In the genomic region with DNA sequence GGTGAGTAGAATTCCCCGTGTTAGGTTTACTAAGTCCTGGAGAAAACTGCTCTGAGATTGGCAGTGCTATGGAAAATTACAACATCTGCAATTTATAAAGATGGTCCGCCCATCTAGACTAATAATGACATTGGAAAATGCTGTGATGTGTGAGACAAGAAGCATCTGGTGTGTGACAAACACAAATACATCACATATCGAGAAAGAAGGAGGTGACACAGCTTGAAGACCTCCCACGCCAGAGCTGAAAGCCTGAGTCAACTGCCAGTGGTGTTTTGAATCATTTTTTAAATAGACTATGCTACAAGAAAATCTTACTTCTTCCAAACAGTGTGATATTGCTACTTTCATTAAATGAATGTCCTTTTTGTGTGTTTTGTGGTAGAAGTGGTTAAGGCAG, we compare ENCODE assay signal across 1 cellular context.
TF ChIP-seq lines count a peak whose summit lies in the region.

No MANE protein-coding gene starts in this region.

TF ChIP-seq in GM12878, 131 proteins besides CTCF, POLR2A, EP300 and RAD21:
- TF ChIP-seq PKNOX1 (IDR thresholded peaks at IDR 0.05) (0 out of 2 replicates have a peak, but pooled peaks have one; percentile 9), BMI1 (IDR thresholded peaks at IDR 0.05; ENCODE audit: borderline replicate concordance) (no peak), CBFB (IDR thresholded peaks at IDR 0.05; ENCODE audit: low read depth) (0 out of 2 replicates have a peak, but pooled peaks have one; percentile 25), JUNB (IDR thresholded peaks at IDR 0.05) (peak; percentile 80), RUNX3 (IDR thresholded peaks at IDR 0.05; ENCODE audit: low read length) (peak; percentile 64), CREB1 (IDR thresholded peaks at IDR 0.05; ENCODE audit: low read depth) (peak; percentile 57; the same call in 1 of the 2 replicates), TARDBP (IDR thresholded peaks at IDR 0.05; ENCODE audit: borderline replicate concordance) (no peak), TCF12 (IDR thresholded peaks at IDR 0.05; ENCODE audit: low read depth, low read length) (0 out of 2 replicates have a peak, but pooled peaks have one; percentile 41), BACH1 (IDR thresholded peaks at IDR 0.05; ENCODE audit: borderline replicate concordance) (no peak), SRF (IDR thresholded peaks at IDR 0.05; ENCODE audit: low read depth in 2 of 2, low read length in 2 of 2) (no peak)
